8 cellular contexts compared by ENCODE assay signal in the genomic region with DNA sequence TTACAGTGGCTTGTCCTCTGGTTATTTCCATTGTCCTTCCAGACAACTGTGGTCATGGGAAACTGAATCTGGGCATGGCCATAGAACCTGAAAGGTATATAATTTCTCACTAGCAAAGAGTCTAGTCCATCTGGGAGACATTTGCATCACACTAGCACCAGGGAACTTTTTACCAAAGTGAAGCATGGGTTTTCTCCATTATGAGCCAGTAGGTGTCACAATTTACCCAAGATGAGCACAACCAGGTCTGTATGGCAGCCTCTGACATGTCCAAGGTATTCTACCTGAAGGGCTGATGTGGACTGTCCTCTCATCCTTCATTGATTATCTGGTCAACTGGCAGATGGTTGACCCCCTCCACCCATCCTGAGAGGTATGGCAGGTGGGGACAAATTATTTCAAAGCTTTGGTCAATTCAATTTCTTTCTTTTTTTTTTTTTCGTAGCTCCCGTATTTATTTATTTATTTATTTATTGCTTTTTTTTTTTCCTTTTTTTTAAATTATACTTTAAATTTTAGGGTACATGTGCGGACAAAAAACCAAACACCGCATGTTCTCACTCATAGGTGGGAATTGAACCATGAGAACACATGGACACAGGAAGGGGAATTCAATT.
A peak's percentile ranks its signal among the peaks of the same experiment; 100 is the strongest.
DNase-seq lines count a peak whose midpoint lies in the region; ATAC-seq, FAIRE-seq and TF ChIP-seq lines count a peak whose summit lies in the region.

No MANE protein-coding gene starts in this region.

- H3K9me3 Mint-ChIP-seq in brain = no peaks in the 10 kb centered on the region

- peaks cover 12% of the 10 kb centered on the region for H3K4me1 Mint-ChIP-seq in brain

- peak; percentile 64 for ATAC-seq in GM21515 (IDR thresholded peaks at IDR 0.05; ENCODE audit: unreplicated experiment)
- ATAC-seq in left cardiac atrium = no peak
- no peak for ATAC-seq in GM21528 (IDR thresholded peaks at IDR 0.05; ENCODE audit: low FRiP score, unreplicated experiment)

- TF ChIP-seq POLR2A in spleen (IDR thresholded peaks at IDR 0.05) = no peak

- H3K36me3 ChIP-seq in small intestine (ENCODE audit: control insufficient read depth in 2 of 2, insufficient read depth in 2 of 2, low read length in 2 of 2) (no peaks in the 10 kb centered on the region), spleen (no peaks in the 10 kb centered on the region)

- peak; percentile 16 for DNase-seq in COLO668 (lab: John Stamatoyannopoulos, UW; ENCODE audit: unreplicated experiment)
- DNase-seq in MV-4-11 (lab: John Stamatoyannopoulos, UW) = peak; percentile 2
- DNase-seq in small intestine = peak; percentile 9
- DNase-seq in spleen = no peak
- no peak for DNase-seq in left cardiac atrium

- TF ChIP-seq CTCF in brain (conservative IDR thresholded peaks at IDR 0.05) = peak; percentile 51 to 65
- TF ChIP-seq CTCF in spleen (IDR thresholded peaks at IDR 0.05 in 8 of 11, conservative IDR thresholded peaks at IDR 0.05 in 3 of 11) = no peak

- no peaks in the 10 kb centered on the region for H3K36me3 Mint-ChIP-seq in brain

- H3K27me3 Mint-ChIP-seq in brain = no peaks in the 10 kb centered on the region

- intact Hi-C loops in spleen (cut with DNase I; ENCODE audit: low total_unique reads) (no loop called here), left cardiac atrium (cut with DNase I) (no loop called here)

- WGBS in small intestine, 3 donors = 78 to 88% (median 80%) methylated on average over 4 of the region's 4 CpGs
- 83 to 91% (median 88%) methylated on average over 4 of the region's 4 CpGs for WGBS in spleen, 5 donors

- no peak for FAIRE-seq in small intestine (lab: Jason Lieb, UNC)

- H3K27me3 ChIP-seq in small intestine (ENCODE audit: control insufficient read depth in 2 of 2, insufficient read depth in 2 of 2, low read length in 2 of 2) (no peaks in the 10 kb centered on the region), spleen (replicated peaks in 1 of 7) (peaks cover 0 to 3% (median 0%) of the 10 kb centered on the region in 7 donors)

- H3K27ac Mint-ChIP-seq in brain = no peak overlapping the region

- H3K4me3 Mint-ChIP-seq in brain = no peak overlapping the region

- no peaks in the 10 kb centered on the region for H3K4me1 ChIP-seq in small intestine (ENCODE audit: control insufficient read depth in 2 of 2, insufficient read depth in 1 of 2, low read depth in 1 of 2, low read length in 1 of 2)
- H3K4me1 ChIP-seq in spleen = peaks cover 0 to 5% (median 0%) of the 10 kb centered on the region in 6 donors

- no peaks in the 10 kb centered on the region for H3K9me3 ChIP-seq in small intestine (ENCODE audit: control insufficient read depth, low read depth)
- H3K9me3 ChIP-seq in spleen = no peaks in the 10 kb centered on the region

- H3K4me3 ChIP-seq in small intestine (ENCODE audit: low read depth in 1 of 2, low read length in 2 of 2) = no peak overlapping the region
- H3K4me3 ChIP-seq in spleen = no peak overlapping the region

- H3K27ac ChIP-seq in small intestine (ENCODE audit: low read depth in 1 of 2, low read length in 1 of 2) (no peak overlapping the region), spleen (no peak overlapping the region)

Comparison
In these comparisons a context has a peak if more than half of its experiments do, and no peak if none do; other contexts are left out.
1. DNase-seq: peak in COLO668 (single experiment), MV-4-11 (single experiment) and small intestine (single experiment); none in spleen (single experiment) and left cardiac atrium (single experiment).
2. CTCF ChIP-seq: peak in brain (2 of 2); none in spleen (0 of 11).